In genomic region chr16:84795338-84796053, GRCh38 we compare ENCODE assay signal across 11 cellular contexts. TPM values are rescaled to one million over a fixed set of nuclear protein-coding genes. Genes with fewer than 3 reads are reported as not detected.
DNase-seq lines count a peak whose midpoint lies in the region; ATAC-seq, FAIRE-seq and TF ChIP-seq lines count a peak whose summit lies in the region.
"Had no signal": no experiment of that assay in that cellular context is flagged by ENCODE, and none has a peak within 500 bp of the region (broad histone marks: within the 10 kb centered on the region; RNA-seq: fewer than 3 reads in every experiment).

No MANE protein-coding gene starts in this region.

- TF ChIP-seq CTCF in bronchial epithelial cell (IDR thresholded peaks at IDR 0.05; ENCODE audit: insufficient read depth, low read length, severe bottlenecking) (no peak), type B pancreatic cell (conservative IDR thresholded peaks at IDR 0.05) (no peak)

- no peak overlapping the region for H3K4me3 Mint-ChIP-seq in type B pancreatic cell
- H3K4me3 Mint-ChIP-seq in activated CD8-positive, alpha-beta memory T cell treated with anti-CD3 and anti-CD28 coated beads, Interleukin-2, amount 10 ng/mL, durations not matched to agents 7 days and 5 days: no peak overlapping the region
- H3K4me3 Mint-ChIP-seq: naive B cell had no signal

- FAIRE-seq in bronchial epithelial cell (lab: Jason Lieb, UNC): no peak
- FAIRE-seq: GM19239 had no signal

- no peaks in the 10 kb centered on the region for H3K27me3 ChIP-seq in bronchial epithelial cell (ENCODE audit: control insufficient read depth, insufficient read depth, low read length)

- H3K9me3 Mint-ChIP-seq in type B pancreatic cell: no peaks in the 10 kb centered on the region
- H3K9me3 Mint-ChIP-seq in activated CD8-positive, alpha-beta memory T cell treated with anti-CD3 and anti-CD28 coated beads, Interleukin-2, amount 10 ng/mL, durations not matched to agents 7 days and 5 days (ENCODE audit: low read depth): no peaks in the 10 kb centered on the region

- no peak overlapping the region for H3K4me3 ChIP-seq in bronchial epithelial cell (ENCODE audit: low read depth, low read length)

- no peaks in the 10 kb centered on the region for H3K27me3 Mint-ChIP-seq in type B pancreatic cell
- H3K27me3 Mint-ChIP-seq in activated CD8-positive, alpha-beta memory T cell treated with anti-CD3 and anti-CD28 coated beads, Interleukin-2, amount 10 ng/mL, durations not matched to agents 7 days and 5 days: no peaks in the 10 kb centered on the region
- H3K27me3 Mint-ChIP-seq: naive B cell had no signal

- DNase-seq in GM03348 (ENCODE audit: low spot score) (peak; percentile 92), bronchial epithelial cell (ENCODE audit: low read depth) (peak; percentile 35), kidney tubule cell (ENCODE audit: low spot score) (peak; percentile 37), smooth muscle cell of the brain vasculature (ENCODE audit: low read depth, low spot score) (peak; percentile 69), NCI-H146 treated with DMSO at 0.1 percent for 48 hours (lab: John Stamatoyannopoulos, UW; ENCODE audit: unreplicated experiment) (no peak), DMS79 (lab: John Stamatoyannopoulos, UW) (no peak), type B pancreatic cell (ENCODE audit: extremely low spot score, unreplicated experiment) (no peak)
- no peak for DNase-seq in activated CD8-positive, alpha-beta memory T cell treated with anti-CD3 and anti-CD28 coated beads, Interleukin-2, amount 10 ng/mL, durations not matched to agents 7 days and 5 days
- DNase-seq: naive B cell, NCI-H146 had no signal

- H3K4me1 Mint-ChIP-seq in type B pancreatic cell (ENCODE audit: unreplicated experiment): peaks cover 20% of the 10 kb centered on the region
- no peaks in the 10 kb centered on the region for H3K4me1 Mint-ChIP-seq in activated CD8-positive, alpha-beta memory T cell treated with anti-CD3 and anti-CD28 coated beads, Interleukin-2, amount 10 ng/mL, durations not matched to agents 7 days and 5 days
- H3K4me1 Mint-ChIP-seq: naive B cell had no signal

- no peak overlapping the region for H3K27ac Mint-ChIP-seq in type B pancreatic cell
- H3K27ac Mint-ChIP-seq in activated CD8-positive, alpha-beta memory T cell treated with anti-CD3 and anti-CD28 coated beads, Interleukin-2, amount 10 ng/mL, durations not matched to agents 7 days and 5 days: no peak overlapping the region

- ATAC-seq in activated CD8-positive, alpha-beta memory T cell treated with anti-CD3 and anti-CD28 coated beads, Interleukin-2, amount 10 ng/mL, durations not matched to agents 7 days and 5 days: no peak

- no peaks in the 10 kb centered on the region for H3K36me3 ChIP-seq in bronchial epithelial cell (ENCODE audit: control insufficient read depth, insufficient read depth, low read length)

- H3K36me3 Mint-ChIP-seq in type B pancreatic cell: peaks cover 3% of the 10 kb centered on the region
- no peaks in the 10 kb centered on the region for H3K36me3 Mint-ChIP-seq in activated CD8-positive, alpha-beta memory T cell treated with anti-CD3 and anti-CD28 coated beads, Interleukin-2, amount 10 ng/mL, durations not matched to agents 7 days and 5 days

- CTCF ChIA-PET in activated CD8-positive, alpha-beta memory T cell treated with anti-CD3 and anti-CD28 coated beads, Interleukin-2, amount 10 ng/mL, durations not matched to agents 7 days and 5 days (lab: Charles Lee): no interaction called here

RNA-seq across cellular contexts. Expression of gene CRISPLD2, which starts 24.3 kb away (rescaled TPM):
- 0.26 and 0.53 TPM in 2 replicates for total RNA-seq in bronchial epithelial cell
- 17.8 and 57.2 TPM in 2 replicates for total RNA-seq in type B pancreatic cell (ENCODE audit: low replicate concordance)
- not detected for total RNA-seq in activated CD8-positive, alpha-beta memory T cell treated with anti-CD3 and anti-CD28 coated beads, Interleukin-2, amount 10 ng/mL, durations not matched to agents 7 days and 5 days

Comparison
In these comparisons a context has a peak if more than half of its experiments do, and no peak if none do; other contexts are left out.
1. DNase-seq: peak in GM03348 (single experiment), bronchial epithelial cell (single experiment), kidney tubule cell (single experiment) and smooth muscle cell of the brain vasculature (single experiment); none in NCI-H146 treated with DMSO at 0.1 percent for 48 hours (single experiment), DMS79 (single experiment), type B pancreatic cell (single experiment) and activated CD8-positive, alpha-beta memory T cell treated with anti-CD3 and anti-CD28 coated beads, Interleukin-2, amount 10 ng/mL, durations not matched to agents 7 days and 5 days (single experiment).
2. RNA of gene CRISPLD2, which starts 24.3 kb away (total RNA-seq): 17.8 to 57.2 TPM in type B pancreatic cell; 0.26 to 0.53 TPM in bronchial epithelial cell and not detected in activated CD8-positive, alpha-beta memory T cell treated with anti-CD3 and anti-CD28 coated beads, Interleukin-2, amount 10 ng/mL, durations not matched to agents 7 days and 5 days; every median in the first group is over 10 times any median in the second.